ENCODE assay signal across 21 cellular contexts in genomic region chr7:151395036-151395367, GRCh38. TPM values are rescaled to one million over a fixed set of nuclear protein-coding genes. Genes with fewer than 3 reads are reported as not detected.
"Had no signal": no experiment of that assay in that cellular context is flagged by ENCODE, and none has a peak within 500 bp of the region (broad histone marks: within the 10 kb centered on the region; RNA-seq: fewer than 3 reads in every experiment).

No MANE protein-coding gene starts in this region.

- H3K27ac Mint-ChIP-seq: activated CD4-positive, alpha-beta T cell treated with anti-CD3 and anti-CD28 coated beads, Interleukin-2, amount 10 ng/mL, durations not matched to agents 24 days and 14 days; activated CD8-positive, alpha-beta T cell treated with anti-CD3 and anti-CD28 coated beads for 36 hours; activated naive CD4-positive, alpha-beta T cell treated with anti-CD3 and anti-CD28 coated beads for 36 hours; activated T-helper 17 cell treated with anti-CD3 and anti-CD28 coated beads, Interleukin-2, amount 50 U/mL, for 72 hours; effector memory CD8-positive, alpha-beta T cell; progenitor cell of endocrine pancreas had no signal

- H3K27me3 Mint-ChIP-seq: activated CD8-positive, alpha-beta T cell treated with anti-CD3 and anti-CD28 coated beads for 36 hours; activated T-helper 17 cell treated with anti-CD3 and anti-CD28 coated beads, Interleukin-2, amount 50 U/mL, for 72 hours; progenitor cell of endocrine pancreas had no signal

- H3K9me3 ChIP-seq: body of pancreas, tibial artery had no signal

- H3K4me3 Mint-ChIP-seq: activated CD4-positive, alpha-beta T cell treated with anti-CD3 and anti-CD28 coated beads, Interleukin-2, amount 10 ng/mL, durations not matched to agents 24 days and 14 days; activated CD8-positive, alpha-beta T cell treated with anti-CD3 and anti-CD28 coated beads for 36 hours; activated naive CD4-positive, alpha-beta T cell treated with anti-CD3 and anti-CD28 coated beads for 36 hours; activated T-helper 17 cell treated with anti-CD3 and anti-CD28 coated beads, Interleukin-2, amount 50 U/mL, for 72 hours; effector memory CD8-positive, alpha-beta T cell had no signal

- DNase-seq: activated CD4-positive, alpha-beta T cell treated with anti-CD3 and anti-CD28 coated beads, Interleukin-2, amount 10 ng/mL, durations not matched to agents 24 days and 14 days; activated CD8-positive, alpha-beta T cell treated with anti-CD3 and anti-CD28 coated beads for 36 hours; activated naive CD4-positive, alpha-beta T cell treated with anti-CD3 and anti-CD28 coated beads for 36 hours; activated T-cell treated with anti-CD3 and anti-CD28 coated beads, Interleukin-2, amount 50 U/mL, for 1 hour; body of pancreas; effector memory CD8-positive, alpha-beta T cell; mammary epithelial cell; midbrain; stimulated activated naive CD8-positive, alpha-beta T cell treated with anti-CD3 and anti-CD28 coated beads, Interleukin-15, Interleukin-2, amounts not matched to agents 100 U/mL and 50 U/mL, for 24 hours; T-helper 2 cell; tibial artery had no signal

- H3K4me1 ChIP-seq: body of pancreas, tibial artery had no signal

- ATAC-seq: activated CD8-positive, alpha-beta T cell treated with anti-CD3 and anti-CD28 coated beads for 36 hours; activated T-helper 17 cell treated with anti-CD3 and anti-CD28 coated beads, Interleukin-2, amount 50 U/mL, for 72 hours; body of pancreas; effector memory CD8-positive, alpha-beta T cell; left lobe of liver; stimulated activated naive CD8-positive, alpha-beta T cell treated with anti-CD3 and anti-CD28 coated beads, Interleukin-15, Interleukin-2, amounts not matched to agents 100 U/mL and 50 U/mL, for 24 hours had no signal

- H3K9me3 Mint-ChIP-seq: activated CD4-positive, alpha-beta T cell treated with anti-CD3 and anti-CD28 coated beads, Interleukin-2, amount 10 ng/mL, durations not matched to agents 24 days and 14 days; activated naive CD4-positive, alpha-beta T cell treated with anti-CD3 and anti-CD28 coated beads for 36 hours; activated T-helper 17 cell treated with anti-CD3 and anti-CD28 coated beads, Interleukin-2, amount 50 U/mL, for 72 hours; effector memory CD8-positive, alpha-beta T cell had no signal

- FAIRE-seq: keratinocyte had no signal

- H3K4me1 Mint-ChIP-seq: activated CD4-positive, alpha-beta T cell treated with anti-CD3 and anti-CD28 coated beads, Interleukin-2, amount 10 ng/mL, durations not matched to agents 24 days and 14 days had no signal

- H3K4me3 ChIP-seq: body of pancreas, hepatocyte, tibial artery had no signal

- H3K27ac ChIP-seq: body of pancreas, hepatocyte, tibial artery had no signal

RNA-seq across cellular contexts. Expression of gene WDR86, which starts 14.8 kb away (rescaled TPM):
- total RNA-seq: activated CD4-positive, alpha-beta T cell treated with anti-CD3 and anti-CD28 coated beads, Interleukin-2, amount 10 ng/mL, durations not matched to agents 24 days and 14 days; activated naive CD4-positive, alpha-beta T cell treated with anti-CD3 and anti-CD28 coated beads for 36 hours; cardiac septum; dermis microvascular lymphatic vessel endothelial cell had no signal
- polyA plus RNA-seq: keratinocyte, mammary epithelial cell had no signal

RNA-seq across cellular contexts. Expression of gene CRYGN, which starts 44.9 kb away (rescaled TPM):
- total RNA-seq: activated CD4-positive, alpha-beta T cell treated with anti-CD3 and anti-CD28 coated beads, Interleukin-2, amount 10 ng/mL, durations not matched to agents 24 days and 14 days; activated naive CD4-positive, alpha-beta T cell treated with anti-CD3 and anti-CD28 coated beads for 36 hours; activated T-helper 17 cell treated with anti-CD3 and anti-CD28 coated beads, Interleukin-2, amount 50 U/mL, for 72 hours; body of pancreas; cardiac septum; dermis microvascular lymphatic vessel endothelial cell; glomerular endothelial cell; hepatocyte; left lobe of liver; mammary epithelial cell; skeletal muscle tissue had no signal
- polyA plus RNA-seq: keratinocyte, mammary epithelial cell, neural cell had no signal
